ENCODE assay signal across 8 cellular contexts in genomic region chr14:62691613-62692489, GRCh38.
DNase-seq lines count a peak whose midpoint lies in the region; ATAC-seq and TF ChIP-seq lines count a peak whose summit lies in the region.

No MANE protein-coding gene starts in this region.

- no peak for TF ChIP-seq CTCF in retinal pigment epithelial cell (conservative IDR thresholded peaks at IDR 0.05; ENCODE audit: low read depth, low read length)

- peak; percentile 100 for ATAC-seq in esophagus mucosa
- ATAC-seq in HG03108 (IDR thresholded peaks at IDR 0.05; ENCODE audit: unreplicated experiment) = no peak
- ATAC-seq in GM21390 (IDR thresholded peaks at IDR 0.05; ENCODE audit: unreplicated experiment) = no peak

- H3K4me3 ChIP-seq in retinal pigment epithelial cell (ENCODE audit: low read length) = no peak overlapping the region

- peak; percentile 96 for DNase-seq in H4 (ENCODE audit: low spot score)
- peak; percentile 97 for DNase-seq in NCI-H226
- DNase-seq in retinal pigment epithelial cell (ENCODE audit: low read depth) = peak; percentile 92
- no peak for DNase-seq in activated gamma-delta T cell (lab: John Stamatoyannopoulos, UW)
- no peak for DNase-seq in iPS-NIHi7 (ENCODE audit: extremely low spot score)

Comparison
In these comparisons a context has a peak if more than half of its experiments do, and no peak if none do; other contexts are left out.
1. DNase-seq: peak in H4 (single experiment), NCI-H226 (single experiment) and retinal pigment epithelial cell (single experiment); none in activated gamma-delta T cell (single experiment) and iPS-NIHi7 (single experiment).